ENCODE assay signal across 13 cellular contexts in genomic region chr10:103442031-103442461, GRCh38. TPM values are rescaled to one million over a fixed set of nuclear protein-coding genes. Genes with fewer than 3 reads are reported as not detected.
A peak's percentile ranks its signal among the peaks of the same experiment; 100 is the strongest.
DNase-seq lines count a peak whose midpoint lies in the region; ATAC-seq, FAIRE-seq and TF ChIP-seq lines count a peak whose summit lies in the region.
"Had no signal": no experiment of that assay in that cellular context is flagged by ENCODE, and none has a peak within 500 bp of the region (broad histone marks: within the 10 kb centered on the region; RNA-seq: fewer than 3 reads in every experiment).

No MANE protein-coding gene starts in this region.

- H2AK5ac ChIP-seq in mesenchymal stem cell (ENCODE audit: low read length, severe bottlenecking) = no peak overlapping the region

- H3K9me3 ChIP-seq in breast epithelium (no peaks in the 10 kb centered on the region), mammary epithelial cell (replicated peaks; ENCODE audit: insufficient read depth, low read length) (no peaks in the 10 kb centered on the region), mesenchymal stem cell (ENCODE audit: control insufficient read depth, low read length) (no peaks in the 10 kb centered on the region)
- H3K9me3 ChIP-seq: thoracic aorta had no signal

- no peak overlapping the region for H2BK15ac ChIP-seq in mesenchymal stem cell (ENCODE audit: low read depth, poor library complexity, severe bottlenecking)

- TF ChIP-seq CTCF in breast epithelium (IDR thresholded peaks at IDR 0.05) = no peak
- no peak for TF ChIP-seq CTCF in mammary epithelial cell (conservative IDR thresholded peaks at IDR 0.05 in 1 of 2, IDR thresholded peaks at IDR 0.05 in 1 of 2; ENCODE audit: extremely low read depth in 1 of 2, insufficient read depth in 1 of 2, low read depth in 1 of 2, low read length in 2 of 2)
- no peak for TF ChIP-seq CTCF in coronary artery (IDR thresholded peaks at IDR 0.05)

- in situ Hi-C loops in mammary epithelial cell (cut with MboI; ENCODE audit: low sequenced_read_pairs in 2 of 2) = no loop called here

- no TSS peak for BruUV-seq in mammary epithelial cell (replicated peaks; lab: Mats Ljungman, UMichigan)

- H3K79me1 ChIP-seq in mesenchymal stem cell (replicated peaks; ENCODE audit: low read length, poor library complexity, severe bottlenecking) = peaks cover 1% of the 10 kb centered on the region

- H3K14ac ChIP-seq in mesenchymal stem cell (ENCODE audit: low read length in 2 of 2) = no peak overlapping the region

- no peaks in the 10 kb centered on the region for H3K27me3 ChIP-seq in breast epithelium
- H3K27me3 ChIP-seq in mammary epithelial cell (ENCODE audit: insufficient read depth, low read length) = no peaks in the 10 kb centered on the region
- H3K27me3 ChIP-seq in mesenchymal stem cell (ENCODE audit: control insufficient read depth in 1 of 2, insufficient read depth in 1 of 2, low read length in 2 of 2) = no peaks in the 10 kb centered on the region

- TF ChIP-seq POLR2A in breast epithelium (IDR thresholded peaks at IDR 0.05) = no peak

- H4K91ac ChIP-seq in mesenchymal stem cell (ENCODE audit: low read length) = peak overlapping the region; percentile 14

- WGBS in mammary epithelial cell (ENCODE audit: low coverage, missing lambda C conversion rate) = 77% methylated on average over 11 of the region's 13 CpGs
- WGBS in mesenchymal stem cell = 97% methylated on average over 12 of the region's 13 CpGs

- ATAC-seq in HG03378 (IDR thresholded peaks at IDR 0.05; ENCODE audit: unreplicated experiment) (no peak), GM18520 (IDR thresholded peaks at IDR 0.05; ENCODE audit: unreplicated experiment) (no peak)

- H3K79me2 ChIP-seq in mammary epithelial cell (ENCODE audit: insufficient read depth, low read length) = no peaks in the 10 kb centered on the region

- H4K20me1 ChIP-seq in mammary epithelial cell (ENCODE audit: insufficient read depth, low read length) = no peaks in the 10 kb centered on the region

- no peak overlapping the region for H4K8ac ChIP-seq in mesenchymal stem cell (ENCODE audit: low read length)

- no peak overlapping the region for H3K9ac ChIP-seq in mammary epithelial cell (ENCODE audit: insufficient read depth, low read length)
- H3K9ac ChIP-seq in mesenchymal stem cell (ENCODE audit: low read length) = peak overlapping the region; percentile 65

- DNase-seq in breast epithelium (ENCODE audit: low spot score in 2 of 2) (no peak), mammary epithelial cell (no peak), coronary artery (ENCODE audit: low spot score) (no peak), mesenchymal stem cell (peak; percentile 76), urothelium cell line (ENCODE audit: low spot score) (no peak), NCI-H345 treated with DMSO at 0.1 percent for 48 hours (lab: John Stamatoyannopoulos, UW; ENCODE audit: unreplicated experiment) (no peak)
- DNase-seq: NCI-H2107, OCI-M1 had no signal

- H3K36me3 ChIP-seq in breast epithelium (no peaks in the 10 kb centered on the region), mammary epithelial cell (ENCODE audit: insufficient read depth, low read length) (peaks cover 42% of the 10 kb centered on the region), mesenchymal stem cell (ENCODE audit: control insufficient read depth in 1 of 2, insufficient read depth in 2 of 2, low read depth in 1 of 2, low read length in 2 of 2) (peaks cover 81 to 86% of the 10 kb centered on the region in 2 experiments)

- no peak overlapping the region for H3K4ac ChIP-seq in mesenchymal stem cell (ENCODE audit: low read depth in 1 of 2, low read length in 2 of 2)

- H2BK12ac ChIP-seq in mesenchymal stem cell (ENCODE audit: low read length in 2 of 2) = peak overlapping the region in 1 of 2 experiments; percentile 29

- H3K27ac ChIP-seq in breast epithelium = peak overlapping the region; percentile 33 to 57
- no peak overlapping the region for H3K27ac ChIP-seq in mammary epithelial cell (ENCODE audit: insufficient read depth, low read depth, low read length)
- H3K27ac ChIP-seq in coronary artery = peak overlapping the region; percentile 62 to 68
- H3K27ac ChIP-seq in mesenchymal stem cell (ENCODE audit: low read length, poor library complexity, severe bottlenecking) = peak overlapping the region; percentile 23

- peak overlapping the region in 1 of 2 experiments; percentile 49 for H3K18ac ChIP-seq in mesenchymal stem cell (ENCODE audit: low read depth in 1 of 2, low read length in 2 of 2)

- H2BK5ac ChIP-seq in mesenchymal stem cell (ENCODE audit: low read depth, low read length, poor library complexity, severe bottlenecking) = no peak overlapping the region

- intact Hi-C loops in breast epithelium (cut with DNase I; ENCODE audit: low total_unique reads) (no loop called here), mammary epithelial cell (cut with micrococcal nuclease) (no loop called here)

- no peak overlapping the region for H2AFZ ChIP-seq in mammary epithelial cell (ENCODE audit: low read depth, low read length)
- H2AFZ ChIP-seq in mesenchymal stem cell (ENCODE audit: low read depth, low read length) = no peak overlapping the region

- FAIRE-seq in urothelium cell line (lab: Jason Lieb, UNC) = peak; percentile 35

- H3K4me1 ChIP-seq in breast epithelium (peaks cover 6 to 9% of the 10 kb centered on the region in 2 donors), mammary epithelial cell (ENCODE audit: insufficient read depth, low read length) (no peaks in the 10 kb centered on the region), mesenchymal stem cell (ENCODE audit: control insufficient read depth, insufficient read depth, low read depth, low read length) (peaks cover 9% of the 10 kb centered on the region)

- no peak overlapping the region for H3K23ac ChIP-seq in mesenchymal stem cell (ENCODE audit: low read length in 2 of 2)

- dilution Hi-C loops in mammary epithelial cell (cut with HindIII; ENCODE audit: low sequenced_read_pairs) = no loop called here

- H3K4me3 ChIP-seq in breast epithelium (no peak overlapping the region), mammary epithelial cell (replicated peaks in 1 of 3; ENCODE audit: insufficient read depth in 1 of 3, low read depth in 2 of 3, low read length in 3 of 3) (no peak overlapping the region), coronary artery (no peak overlapping the region), mesenchymal stem cell (ENCODE audit: insufficient read depth in 1 of 2, low read depth in 1 of 2, low read length in 2 of 2) (peak overlapping the region in 1 of 2 experiments; percentile 23)
- H3K4me3 ChIP-seq: thoracic aorta had no signal

- H2BK120ac ChIP-seq in mesenchymal stem cell (ENCODE audit: low read depth, low read length) = no peak overlapping the region

- CTCF ChIA-PET in mammary epithelial cell (lab: Charles Lee; ENCODE audit: low non-redundant PET) = no interaction called here

- H3K4me2 ChIP-seq in mammary epithelial cell (ENCODE audit: insufficient read depth, low read depth, low read length) (no peak overlapping the region), mesenchymal stem cell (ENCODE audit: low read length, poor library complexity, severe bottlenecking) (no peak overlapping the region)

RNA-seq across cellular contexts. Expression of gene CALHM2, which starts 10.1 kb away (rescaled TPM):
- total RNA-seq in breast epithelium = 10 to 100 TPM; 38.9 to 98.3 (median 58.3) TPM
- 1 to 10 TPM; 3.2 to 4.8 TPM for total RNA-seq in mammary epithelial cell
- 7.9 TPM for polyA plus RNA-seq in mammary epithelial cell
- 5.7 TPM for polyA minus RNA-seq in mammary epithelial cell
- polyA plus RNA-seq in mesenchymal stem cell (2013, experiment 1 of 2) = 8.7 TPM
- polyA plus RNA-seq in mesenchymal stem cell (2013, experiment 2 of 2) = 8.2 TPM

RNA-seq across cellular contexts. Expression of gene CALHM1, which starts 16.7 kb away (rescaled TPM):
- total RNA-seq in breast epithelium (not detected), mammary epithelial cell (not detected)
- polyA plus RNA-seq in mammary epithelial cell = not detected
- polyA minus RNA-seq in mammary epithelial cell = not detected
- polyA plus RNA-seq in mesenchymal stem cell (2013, experiment 1 of 2) = not detected
- not detected for polyA plus RNA-seq in mesenchymal stem cell (2013, experiment 2 of 2)
- total RNA-seq: lower leg skin, pulmonary artery endothelial cell, thoracic aorta had no signal

RNA-seq across cellular contexts. Expression of gene CALHM3, which starts 37.0 kb away (rescaled TPM):
- total RNA-seq in breast epithelium = not detected
- not detected for total RNA-seq in mammary epithelial cell
- polyA plus RNA-seq in mammary epithelial cell = not detected
- not detected for polyA minus RNA-seq in mammary epithelial cell
- polyA plus RNA-seq in mesenchymal stem cell (2013, experiment 1 of 2) = not detected
- polyA plus RNA-seq in mesenchymal stem cell (2013, experiment 2 of 2) = not detected
- total RNA-seq: lower leg skin, pulmonary artery endothelial cell, thoracic aorta had no signal

RNA-seq across cellular contexts. Expression of gene PDCD11, which starts 45.6 kb away (rescaled TPM):
- total RNA-seq in breast epithelium (10 to 100 TPM; 16.2 to 29.1 (median 24.9) TPM), mammary epithelial cell (10 to 100 TPM; 53.2 to 77.1 TPM)
- 22.9 TPM for polyA plus RNA-seq in mammary epithelial cell
- polyA minus RNA-seq in mammary epithelial cell = 83.3 TPM
- 10.6 TPM for polyA plus RNA-seq in mesenchymal stem cell (2013, experiment 1 of 2)
- 10.0 TPM for polyA plus RNA-seq in mesenchymal stem cell (2013, experiment 2 of 2)

RNA-seq across cellular contexts. Expression of gene ATP5MK, which starts 45.8 kb away (rescaled TPM):
- total RNA-seq in breast epithelium (100 to 1,000 TPM; 173 to 204 (median 189) TPM), mammary epithelial cell (100 to 1,000 TPM; 152 to 387 TPM)
- polyA plus RNA-seq in mammary epithelial cell = 252 TPM
- not detected for polyA minus RNA-seq in mammary epithelial cell
- 1,004 TPM for polyA plus RNA-seq in mesenchymal stem cell (2013, experiment 1 of 2)
- 995 TPM for polyA plus RNA-seq in mesenchymal stem cell (2013, experiment 2 of 2)

Comparison
In these comparisons a context has a peak if more than half of its experiments do, and no peak if none do; other contexts are left out.
1. RNA of gene CALHM2, which starts 10.1 kb away (total RNA-seq): 38.9 to 98.3 TPM in breast epithelium; 3.2 to 4.8 TPM in mammary epithelial cell; every median in the first group is over 4 times any median in the second.